ENCODE assay signal across 30 cellular contexts in the genomic region with DNA sequence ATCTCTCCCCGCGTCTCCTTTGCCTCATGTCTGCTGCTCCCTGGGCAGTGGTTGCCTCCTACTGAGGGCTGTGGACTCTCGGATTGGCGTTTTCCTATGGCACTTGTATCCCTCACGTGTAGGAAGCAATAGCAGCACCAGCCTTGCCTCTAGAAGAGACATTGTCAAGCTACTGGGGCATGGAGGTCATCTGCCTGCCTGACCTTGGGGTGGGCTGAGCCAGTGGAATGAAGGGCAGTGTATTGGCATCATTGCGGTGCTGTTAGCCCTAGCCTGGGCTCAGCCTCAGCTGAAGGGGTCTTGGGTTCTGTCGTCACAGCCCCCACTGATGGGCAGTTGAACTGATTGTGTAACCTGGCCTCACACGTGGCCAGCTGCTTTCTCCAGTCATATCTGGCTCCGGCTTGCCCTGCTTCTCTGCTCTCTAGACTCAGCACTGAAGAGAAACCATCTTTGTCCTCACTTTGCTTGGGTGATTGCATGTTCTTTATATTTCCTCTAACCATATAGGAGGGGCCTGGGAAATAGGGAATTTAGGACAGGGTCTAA. TPM values are rescaled to one million over a fixed set of nuclear protein-coding genes. Genes with fewer than 3 reads are reported as not detected.
"Had no signal": no experiment of that assay in that cellular context is flagged by ENCODE, and none has a peak within 500 bp of the region (broad histone marks: within the 10 kb centered on the region; RNA-seq: fewer than 3 reads in every experiment).

No MANE protein-coding gene starts in this region.

- H3K4me3 ChIP-seq: ascending aorta, colonic mucosa, esophagus muscularis mucosa, gastrocnemius medialis, heart left ventricle had no signal

- H3K27ac ChIP-seq: ascending aorta, brain microvascular endothelial cell, colonic mucosa, esophagus muscularis mucosa, foreskin keratinocyte, gastrocnemius medialis, heart left ventricle, WERI-Rb-1 had no signal

- H3K4me3 Mint-ChIP-seq: activated B cell treated with CpG ODN at 0.5 μM for 24 hours; activated CD8-positive, alpha-beta T cell treated with anti-CD3 and anti-CD28 coated beads for 36 hours; activated naive CD8-positive, alpha-beta T cell treated with anti-CD3 and anti-CD28 coated beads for 36 hours; activated naive CD8-positive, alpha-beta T cell treated with anti-CD3 and anti-CD28 coated beads, Interleukin-2, amount 50 U/mL, for 24 hours; activated T-cell treated with anti-CD3 and anti-CD28 coated beads, Interleukin-2, amount 50 U/mL, for 72 hours; T-helper 17 cell; T-helper 2 cell treated with Interferon-gamma antibody and Interleukin-4, amounts not matched to agents 5 μg/mL and 100 μg/mL, for 36 hours had no signal

- H3K9me3 ChIP-seq: ascending aorta, colonic mucosa, esophagus muscularis mucosa, gastrocnemius medialis, heart left ventricle had no signal

- H3K27me3 Mint-ChIP-seq: activated B cell treated with CpG ODN at 0.5 μM for 24 hours; activated CD8-positive, alpha-beta T cell treated with anti-CD3 and anti-CD28 coated beads for 36 hours; activated naive CD8-positive, alpha-beta T cell treated with anti-CD3 and anti-CD28 coated beads for 36 hours; activated naive CD8-positive, alpha-beta T cell treated with anti-CD3 and anti-CD28 coated beads, Interleukin-2, amount 50 U/mL, for 24 hours; T-helper 17 cell had no signal

- H3K4me1 Mint-ChIP-seq: activated naive CD8-positive, alpha-beta T cell treated with anti-CD3 and anti-CD28 coated beads, Interleukin-2, amount 50 U/mL, for 24 hours had no signal

- DNase-seq: activated B cell treated with CpG ODN at 0.5 μM for 24 hours; activated CD4-positive, alpha-beta T cell treated with anti-CD3 and anti-CD28 coated beads for 48 hours; activated CD4-positive, alpha-beta T cell treated with anti-CD3 and anti-CD28 coated beads, Interleukin-2, amount 50 U/mL, for 1 hour; activated CD4-positive, alpha-beta T cell treated with anti-CD3 and anti-CD28 coated beads, Interleukin-2, amount 50 U/mL, for 48 hours; activated CD8-positive, alpha-beta memory T cell treated with anti-CD3 and anti-CD28 coated beads for 24 hours; activated CD8-positive, alpha-beta T cell treated with anti-CD3 and anti-CD28 coated beads for 36 hours; activated gamma-delta T cell; activated naive CD4-positive, alpha-beta T cell; activated naive CD4-positive, alpha-beta T cell treated with anti-CD3 and anti-CD28 coated beads, Interleukin-2, amount 50 U/mL, for 16 hours; activated naive CD8-positive, alpha-beta T cell treated with anti-CD3 and anti-CD28 coated beads for 36 hours; activated naive CD8-positive, alpha-beta T cell treated with anti-CD3 and anti-CD28 coated beads, Interleukin-2, amount 50 U/mL, for 24 hours; activated T-cell treated with anti-CD3 and anti-CD28 coated beads, Interleukin-2, amount 50 U/mL, for 72 hours; brain microvascular endothelial cell; caudate nucleus; colonic mucosa; effector CD8-positive, alpha-beta T cell; foreskin keratinocyte; gastrocnemius medialis; glutamatergic neuron; heart left ventricle; T-helper 1 cell; T-helper 17 cell; T1000; WERI-Rb-1 had no signal

- H3K4me1 ChIP-seq: ascending aorta, colonic mucosa, foreskin keratinocyte, gastrocnemius medialis, heart left ventricle had no signal

- H3K27me3 ChIP-seq: ascending aorta, brain microvascular endothelial cell, colonic mucosa, esophagus muscularis mucosa, foreskin keratinocyte, gastrocnemius medialis, heart left ventricle had no signal

- ATAC-seq: activated CD4-positive, CD25-positive, alpha-beta regulatory T cell treated with anti-CD3 and anti-CD28 coated beads, Interleukin-2, amount 50 U/mL, for 24 hours; activated CD8-positive, alpha-beta T cell treated with anti-CD3 and anti-CD28 coated beads for 36 hours; activated naive CD8-positive, alpha-beta T cell treated with anti-CD3 and anti-CD28 coated beads, Interleukin-2, amount 50 U/mL, for 24 hours; activated T-cell treated with anti-CD3 and anti-CD28 coated beads, Interleukin-2, amount 50 U/mL, for 72 hours; foreskin keratinocyte; gastrocnemius medialis; heart left ventricle; T-helper 17 cell had no signal

- H3K9me3 Mint-ChIP-seq: activated B cell treated with CpG ODN at 0.5 μM for 24 hours; activated CD8-positive, alpha-beta T cell treated with anti-CD3 and anti-CD28 coated beads for 36 hours; activated naive CD8-positive, alpha-beta T cell treated with anti-CD3 and anti-CD28 coated beads for 36 hours; activated naive CD8-positive, alpha-beta T cell treated with anti-CD3 and anti-CD28 coated beads, Interleukin-2, amount 50 U/mL, for 24 hours; activated T-cell treated with anti-CD3 and anti-CD28 coated beads, Interleukin-2, amount 50 U/mL, for 72 hours; T-helper 2 cell treated with Interferon-gamma antibody and Interleukin-4, amounts not matched to agents 5 μg/mL and 100 μg/mL, for 36 hours had no signal

- H3K27ac Mint-ChIP-seq: activated B cell treated with CpG ODN at 0.5 μM for 24 hours; activated CD8-positive, alpha-beta T cell treated with anti-CD3 and anti-CD28 coated beads for 36 hours; activated naive CD8-positive, alpha-beta T cell treated with anti-CD3 and anti-CD28 coated beads for 36 hours; activated naive CD8-positive, alpha-beta T cell treated with anti-CD3 and anti-CD28 coated beads, Interleukin-2, amount 50 U/mL, for 24 hours; activated T-cell treated with anti-CD3 and anti-CD28 coated beads, Interleukin-2, amount 50 U/mL, for 72 hours; T-helper 17 cell; T-helper 2 cell treated with Interferon-gamma antibody and Interleukin-4, amounts not matched to agents 5 μg/mL and 100 μg/mL, for 36 hours had no signal

RNA-seq across cellular contexts. Expression of a gene that starts 35.3 kb away (rescaled TPM):
- total RNA-seq: activated CD8-positive, alpha-beta T cell treated with anti-CD3 and anti-CD28 coated beads for 36 hours; activated naive CD8-positive, alpha-beta T cell treated with anti-CD3 and anti-CD28 coated beads for 36 hours; dermis microvascular lymphatic vessel endothelial cell; epithelial cell of proximal tubule; foreskin keratinocyte; gastrocnemius medialis; heart left ventricle; T-helper 17 cell had no signal
- polyA plus RNA-seq: foreskin keratinocyte had no signal
